12 cellular contexts compared by ENCODE assay signal in genomic region chr4:159177265-159178146, GRCh38.
DNase-seq lines count a peak whose midpoint lies in the region; ATAC-seq and TF ChIP-seq lines count a peak whose summit lies in the region.
"Had no signal": no experiment of that assay in that cellular context is flagged by ENCODE, and none has a peak within 500 bp of the region (broad histone marks: within the 10 kb centered on the region; RNA-seq: fewer than 3 reads in every experiment).

No MANE protein-coding gene starts in this region.

- H3K27ac Mint-ChIP-seq in osteocyte (ENCODE audit: unreplicated experiment), result no peak overlapping the region
- H3K27ac Mint-ChIP-seq: immature natural killer cell had no signal

- no peaks in the 10 kb centered on the region for H3K9me3 Mint-ChIP-seq in osteocyte (ENCODE audit: unreplicated experiment)
- H3K9me3 Mint-ChIP-seq: immature natural killer cell had no signal

- H3K27me3 Mint-ChIP-seq in osteocyte (ENCODE audit: unreplicated experiment), result no peaks in the 10 kb centered on the region

- DNase-seq in medulla oblongata (ENCODE audit: extremely low spot score) (peak; percentile 72), osteocyte (ENCODE audit: extremely low spot score, unreplicated experiment) (no peak), SW 1271 (lab: John Stamatoyannopoulos, UW) (no peak)
- DNase-seq in effector CD8-positive, alpha-beta T cell (lab: John Stamatoyannopoulos, UW), result no peak
- DNase-seq: DMS 273 treated with DMSO at 0.1 percent for 48 hours; immature natural killer cell; stimulated activated CD4-positive, alpha-beta T cell treated with anti-CD3 and anti-CD28 coated beads, Interleukin-2, amount 100 ng/mL, for 48 hours; upper lobe of left lung had no signal

- no peaks in the 10 kb centered on the region for H3K36me3 Mint-ChIP-seq in osteocyte (ENCODE audit: unreplicated experiment)
- H3K36me3 Mint-ChIP-seq: immature natural killer cell had no signal

- H3K4me1 Mint-ChIP-seq in osteocyte (ENCODE audit: unreplicated experiment), result peaks cover 46% of the 10 kb centered on the region

- H3K4me3 Mint-ChIP-seq in osteocyte (ENCODE audit: unreplicated experiment), result no peak overlapping the region
- H3K4me3 Mint-ChIP-seq: immature natural killer cell had no signal

- no peak for TF ChIP-seq CTCF in osteocyte (IDR thresholded peaks at IDR 0.05)

- ATAC-seq in GM18498 (IDR thresholded peaks at IDR 0.05; ENCODE audit: unreplicated experiment) (peak; percentile 51), GM21390 (IDR thresholded peaks at IDR 0.05; ENCODE audit: unreplicated experiment) (peak; percentile 40), HG03439 (IDR thresholded peaks at IDR 0.05; ENCODE audit: unreplicated experiment) (peak; percentile 44), HG03457 (IDR thresholded peaks at IDR 0.05; ENCODE audit: unreplicated experiment) (no peak)
